ENCODE assay signal across 16 cellular contexts in the genomic region with DNA sequence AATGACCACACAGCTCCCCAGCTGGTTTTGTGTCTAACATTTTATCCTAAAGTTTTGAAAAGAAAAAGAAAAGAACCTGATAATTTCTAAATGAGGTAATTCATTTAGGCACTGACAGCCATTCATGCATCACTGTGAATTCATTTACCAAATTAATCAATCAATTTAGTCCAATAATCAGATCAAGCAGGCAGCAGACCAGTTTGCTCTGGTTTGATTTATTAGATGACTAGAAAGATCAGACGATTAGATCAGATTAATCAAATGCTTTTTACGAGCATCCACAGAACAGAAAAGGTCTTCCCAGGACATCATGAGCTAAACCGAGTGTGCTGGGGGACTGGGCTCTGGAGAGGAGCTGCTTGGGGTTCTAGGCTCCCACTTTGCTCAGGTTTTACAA.
DNase-seq lines count a peak whose midpoint lies in the region; ATAC-seq and TF ChIP-seq lines count a peak whose summit lies in the region.
"Had no signal": no experiment of that assay in that cellular context is flagged by ENCODE, and none has a peak within 500 bp of the region (broad histone marks: within the 10 kb centered on the region; RNA-seq: fewer than 3 reads in every experiment).

No MANE protein-coding gene starts in this region.

- no peak overlapping the region for H2BK12ac ChIP-seq in trophoblast cell (ENCODE audit: low read length)

- H3K4me1 ChIP-seq in Caco-2 (peaks cover 47% of the 10 kb centered on the region), trophoblast cell (ENCODE audit: control insufficient read depth in 1 of 2, insufficient read depth in 2 of 2, low read length in 2 of 2) (peaks cover 7 to 11% of the 10 kb centered on the region in 2 experiments), gastroesophageal sphincter (no peaks in the 10 kb centered on the region)
- H3K4me1 ChIP-seq: A549 had no signal

- peak overlapping the region; percentile 40 for H3K27ac Mint-ChIP-seq in Caco-2 (ENCODE audit: unreplicated experiment)
- no peak overlapping the region for H3K27ac Mint-ChIP-seq in natural killer cell treated with Interleukin-12 subunit alpha and Interleukin-12 subunit beta and Interleukin-15 and Interleukin-18, amount 100 ng/mL, for 72 hours
- H3K27ac Mint-ChIP-seq: CD4-positive, alpha-beta T cell had no signal

- peaks cover 28% of the 10 kb centered on the region for H3K4me1 Mint-ChIP-seq in Caco-2 (ENCODE audit: low read depth, unreplicated experiment)
- H3K4me1 Mint-ChIP-seq in natural killer cell treated with Interleukin-12 subunit alpha and Interleukin-12 subunit beta and Interleukin-15 and Interleukin-18, amount 100 ng/mL, for 72 hours (ENCODE audit: low read depth in 2 of 2) = no peaks in the 10 kb centered on the region

- no peaks in the 10 kb centered on the region for H3K27me3 Mint-ChIP-seq in Caco-2 (ENCODE audit: insufficient read depth, unreplicated experiment)
- peaks cover 0 to 2% of the 10 kb centered on the region in 2 donors for H3K27me3 Mint-ChIP-seq in natural killer cell treated with Interleukin-12 subunit alpha and Interleukin-12 subunit beta and Interleukin-15 and Interleukin-18, amount 100 ng/mL, for 72 hours

- CTCF ChIA-PET in Caco-2 (lab: Charles Lee) = interaction anchor here (0.7 kb wide), 1 partner anchor 168 kb away, joined by 3 read pairs; no protein-coding TSS in a partner anchor

- no peak overlapping the region for H3K23ac ChIP-seq in trophoblast cell (ENCODE audit: low read length)

- no peak overlapping the region for H3K18ac ChIP-seq in trophoblast cell (ENCODE audit: low read length)

- H3K9me3 ChIP-seq in Caco-2 = 0 out of 2 replicates have a peak, but pooled peaks cover 3% of the 10 kb centered on the region
- H3K9me3 ChIP-seq in WERI-Rb-1 (ENCODE audit: severe bottlenecking) = no peaks in the 10 kb centered on the region
- H3K9me3 ChIP-seq in trophoblast cell (ENCODE audit: insufficient read depth, low read depth, low read length) = peaks cover 2% of the 10 kb centered on the region
- no peaks in the 10 kb centered on the region for H3K9me3 ChIP-seq in gastroesophageal sphincter
- H3K9me3 ChIP-seq: A549 had no signal

- H3K27ac ChIP-seq in WERI-Rb-1 (peak overlapping the region; percentile 48; the same call in 1 of the 2 replicates), trophoblast cell (ENCODE audit: low read depth, low read length) (no peak overlapping the region), gastroesophageal sphincter (no peak overlapping the region)
- H3K27ac ChIP-seq: 22Rv1, A549, C4-2B, HL-60 had no signal

- no peaks in the 10 kb centered on the region for H3K36me3 Mint-ChIP-seq in Caco-2 (ENCODE audit: insufficient read depth, unreplicated experiment)
- no peaks in the 10 kb centered on the region for H3K36me3 Mint-ChIP-seq in natural killer cell treated with Interleukin-12 subunit alpha and Interleukin-12 subunit beta and Interleukin-15 and Interleukin-18, amount 100 ng/mL, for 72 hours

- no peak for TF ChIP-seq POLR2A in gastroesophageal sphincter (IDR thresholded peaks at IDR 0.05)

- no peak overlapping the region for H3K4me3 Mint-ChIP-seq in Caco-2 (ENCODE audit: unreplicated experiment)
- H3K4me3 Mint-ChIP-seq in natural killer cell treated with Interleukin-12 subunit alpha and Interleukin-12 subunit beta and Interleukin-15 and Interleukin-18, amount 100 ng/mL, for 72 hours = no peak overlapping the region
- H3K4me3 Mint-ChIP-seq: CD4-positive, alpha-beta T cell had no signal

- no peaks in the 10 kb centered on the region for H3K36me3 ChIP-seq in Caco-2 (ENCODE audit: control insufficient read depth, insufficient read depth, low read length)
- no peaks in the 10 kb centered on the region for H3K36me3 ChIP-seq in WERI-Rb-1
- H3K36me3 ChIP-seq in trophoblast cell (ENCODE audit: control insufficient read depth in 1 of 2, insufficient read depth in 2 of 2, low read length in 2 of 2) = no peaks in the 10 kb centered on the region
- no peaks in the 10 kb centered on the region for H3K36me3 ChIP-seq in gastroesophageal sphincter

- ATAC-seq in gastroesophageal sphincter = no peak
- no peak for ATAC-seq in natural killer cell treated with Interleukin-12 subunit alpha and Interleukin-12 subunit beta and Interleukin-15 and Interleukin-18, amount 100 ng/mL, for 72 hours
- ATAC-seq: A549 had no signal

- H2BK5ac ChIP-seq in trophoblast cell (ENCODE audit: low read depth, low read length, poor library complexity) = peak overlapping the region; percentile 32

- H3K4me3 ChIP-seq in Caco-2 (ENCODE audit: low read depth, low read length) (no peak overlapping the region), WERI-Rb-1 (ENCODE audit: low read depth, low read length) (no peak overlapping the region), trophoblast cell (ENCODE audit: low read depth, low read length) (no peak overlapping the region), gastroesophageal sphincter (no peak overlapping the region)
- H3K4me3 ChIP-seq: A549 had no signal

- no peaks in the 10 kb centered on the region for H3K27me3 ChIP-seq in Caco-2 (replicated peaks; ENCODE audit: control insufficient read depth, insufficient read depth, low read length)
- H3K27me3 ChIP-seq in WERI-Rb-1 (ENCODE audit: insufficient read depth, low read depth, severe bottlenecking) = no peaks in the 10 kb centered on the region
- H3K27me3 ChIP-seq in trophoblast cell (ENCODE audit: insufficient read depth, low read length) = no peaks in the 10 kb centered on the region
- H3K27me3 ChIP-seq in gastroesophageal sphincter = no peaks in the 10 kb centered on the region

- no peak overlapping the region for H3K9ac ChIP-seq in trophoblast cell (ENCODE audit: low read length)

- H4K12ac ChIP-seq in trophoblast cell (ENCODE audit: low read depth, low read length) = no peak overlapping the region

- BruUV-seq in Caco-2 (replicated peaks; lab: Mats Ljungman, UMichigan) = no TSS peak

- H3K4me2 ChIP-seq in trophoblast cell (ENCODE audit: low read length) = no peak overlapping the region
- H3K4me2 ChIP-seq: A549 had no signal

- POLR2A ChIA-PET in Caco-2 (lab: Charles Lee) = no interaction called here

- no peak overlapping the region for H2AK5ac ChIP-seq in trophoblast cell (ENCODE audit: low read length)

- intact Hi-C loops in Caco-2 (cut with micrococcal nuclease; ENCODE audit: unreplicated experiment) = no loop called here

- H3K14ac ChIP-seq in trophoblast cell (ENCODE audit: low read length) = no peak overlapping the region

- no peak overlapping the region for H2AFZ ChIP-seq in trophoblast cell (ENCODE audit: insufficient read depth, low read length, poor library complexity)

- DNase-seq in Caco-2 = no peak
- DNase-seq in NCI-H82 treated with DMSO at 0.1 percent for 48 hours (lab: John Stamatoyannopoulos, UW; ENCODE audit: unreplicated experiment) = peak; percentile 92
- peak; percentile 20 for DNase-seq in WERI-Rb-1
- no peak for DNase-seq in trophoblast cell
- DNase-seq in NCI-H2171 (lab: John Stamatoyannopoulos, UW) = no peak
- no peak for DNase-seq in natural killer cell treated with Interleukin-12 subunit alpha and Interleukin-12 subunit beta and Interleukin-15 and Interleukin-18, amount 100 ng/mL, for 72 hours (ENCODE audit: low spot score)
- DNase-seq: AML-193; CD4-positive, alpha-beta T cell; DMS79 treated with DMSO at 0.1 percent for 48 hours; GF-D8; HCEC 1CT had no signal

- no peaks in the 10 kb centered on the region for H3K79me1 ChIP-seq in trophoblast cell (ENCODE audit: low read length)

- no peak overlapping the region for H3K4ac ChIP-seq in trophoblast cell (ENCODE audit: low read depth, low read length)

- H2BK120ac ChIP-seq in trophoblast cell (ENCODE audit: insufficient read depth, low read length, poor library complexity) = no peak overlapping the region

- no peak overlapping the region for H4K8ac ChIP-seq in trophoblast cell (ENCODE audit: low read depth, low read length)

- peaks cover 20% of the 10 kb centered on the region for H3K9me3 Mint-ChIP-seq in Caco-2 (ENCODE audit: unreplicated experiment)
- H3K9me3 Mint-ChIP-seq in natural killer cell treated with Interleukin-12 subunit alpha and Interleukin-12 subunit beta and Interleukin-15 and Interleukin-18, amount 100 ng/mL, for 72 hours = no peaks in the 10 kb centered on the region
- H3K9me3 Mint-ChIP-seq: CD4-positive, alpha-beta T cell had no signal

- WGBS in trophoblast cell (ENCODE audit: extremely low coverage, insufficient coverage, insufficient read length) = no CpG with 5 or more reads among the region's 3 CpGs
- 41 to 48% methylated on average over 3 of the region's 3 CpGs for WGBS in gastroesophageal sphincter (ENCODE audit: low coverage in 1 of 2), 2 donors

- H3K79me2 ChIP-seq in trophoblast cell (ENCODE audit: control insufficient read depth, insufficient read depth, low read length, poor library complexity) = no peaks in the 10 kb centered on the region

- TF ChIP-seq CTCF in Caco-2 (IDR thresholded peaks at IDR 0.05; ENCODE audit: insufficient read depth in 1 of 2, low read depth in 1 of 2, low read length in 1 of 2, severe bottlenecking in 1 of 2, unreplicated experiment in 1 of 2) = no peak
- TF ChIP-seq CTCF in WERI-Rb-1 (IDR thresholded peaks at IDR 0.05; ENCODE audit: low read depth, low read length) = no peak
- TF ChIP-seq CTCF in gastroesophageal sphincter (IDR thresholded peaks at IDR 0.05) = no peak

- H4K91ac ChIP-seq in trophoblast cell (ENCODE audit: low read depth, low read length) = peak overlapping the region; percentile 65

- no peak for TF ChIP-seq EP300 in gastroesophageal sphincter (IDR thresholded peaks at IDR 0.05)

Comparison
In these comparisons a context has a peak if more than half of its experiments do, and no peak if none do; other contexts are left out.
1. DNase-seq: peak in NCI-H82 treated with DMSO at 0.1 percent for 48 hours (single experiment) and WERI-Rb-1 (single experiment); none in Caco-2 (0 of 2), trophoblast cell (0 of 2), NCI-H2171 (single experiment) and natural killer cell treated with Interleukin-12 subunit alpha and Interleukin-12 subunit beta and Interleukin-15 and Interleukin-18, amount 100 ng/mL, for 72 hours (single experiment).